15 cellular contexts compared by ENCODE assay signal in genomic region chr6:52180787-52181558, GRCh38. TPM values are rescaled to one million over a fixed set of nuclear protein-coding genes. Genes with fewer than 3 reads are reported as not detected.
A peak's percentile ranks its signal among the peaks of the same experiment; 100 is the strongest.
DNase-seq lines count a peak whose midpoint lies in the region; ATAC-seq and TF ChIP-seq lines count a peak whose summit lies in the region.
"Had no signal": no experiment of that assay in that cellular context is flagged by ENCODE, and none has a peak within 500 bp of the region (broad histone marks: within the 10 kb centered on the region; RNA-seq: fewer than 3 reads in every experiment).

No MANE protein-coding gene starts in this region.

- ATAC-seq in GM18498 (IDR thresholded peaks at IDR 0.05; ENCODE audit: unreplicated experiment), result peak; percentile 74
- ATAC-seq in GM19397 (IDR thresholded peaks at IDR 0.05; ENCODE audit: unreplicated experiment), result peak; percentile 70
- ATAC-seq in HG02852 (IDR thresholded peaks at IDR 0.05; ENCODE audit: unreplicated experiment), result peak; percentile 67
- peak; percentile 73 for ATAC-seq in HG03521 (IDR thresholded peaks at IDR 0.05; ENCODE audit: unreplicated experiment)
- ATAC-seq in sciatic nerve, result no peak

- no peak for TF ChIP-seq CTCF in brain microvascular endothelial cell (IDR thresholded peaks at IDR 0.05; ENCODE audit: low read depth, low read length, missing control alignments)

- no peak overlapping the region for H3K4me3 ChIP-seq in brain microvascular endothelial cell (ENCODE audit: low read depth, low read length)
- H3K4me3 ChIP-seq: spleen had no signal

- H3K27me3 ChIP-seq in brain microvascular endothelial cell (replicated peaks), result no peaks in the 10 kb centered on the region

- H3K27ac ChIP-seq in brain microvascular endothelial cell, result no peak overlapping the region
- H3K27ac ChIP-seq: spleen had no signal

- in situ Hi-C loops in brain microvascular endothelial cell (cut with HindIII; ENCODE audit: low pct_ligation_motif_present, low sequenced_read_pairs), result no loop called here

- intact Hi-C loops in sciatic nerve (cut with DNase I), result no loop called here

- DNase-seq in brain microvascular endothelial cell, result no peak
- DNase-seq in effector CD8-positive, alpha-beta T cell (lab: John Stamatoyannopoulos, UW), result no peak
- DNase-seq in sciatic nerve (ENCODE audit: low spot score), result no peak
- DNase-seq in HK-2 (ENCODE audit: unreplicated experiment), result no peak
- DNase-seq: activated CD4-positive, alpha-beta T cell treated with anti-CD3 and anti-CD28 coated beads for 4 hours; activated naive CD4-positive, alpha-beta T cell; Karpas-422; NCI-H510A treated with DMSO at 0.1 percent for 48 hours; SK-N-SH; spleen had no signal

- no peaks in the 10 kb centered on the region for H3K36me3 ChIP-seq in brain microvascular endothelial cell (replicated peaks)
- H3K36me3 ChIP-seq: spleen had no signal

RNA-seq across cellular contexts. Expression of gene IL17A, which starts 5.2 kb away (rescaled TPM):
- total RNA-seq in sciatic nerve, result not detected
- total RNA-seq: cerebellum, spleen had no signal
